Comparison of ENCODE assay signal across 1 cellular context in genomic region chr2:26785431-26786206, GRCh38.
A peak's percentile ranks its signal among the peaks of the same experiment; 100 is the strongest.
TF ChIP-seq lines count a peak whose summit lies in the region.

Gene CENPA (plus strand): TSS chr2:26786056. CDS start chr2:26786197, 141 bp downstream.

TF ChIP-seq in K562, 482 proteins besides CTCF, POLR2A, EP300 and RAD21 (continued from another document and continues in another):
- TF ChIP-seq PRDM10 (IDR thresholded peaks at IDR 0.05; ENCODE audit: partially characterized antibody) (peak; percentile 6), JUN (IDR thresholded peaks at IDR 0.05; ENCODE audit: borderline replicate concordance, low read depth, low read length) (0 out of 2 replicates have a peak, but pooled peaks have one; percentile 5), JUN (CRISPR knock-in tag; IDR thresholded peaks at IDR 0.05; ENCODE audit: borderline replicate concordance) (no peak), HBP1 (CRISPR knock-in tag; IDR thresholded peaks at IDR 0.05) (0 out of 2 replicates have a peak, but pooled peaks have one; percentile 22), NFXL1 (CRISPR knock-in tag; IDR thresholded peaks at IDR 0.05) (no peak), STAG1 (CRISPR knock-in tag; IDR thresholded peaks at IDR 0.05; ENCODE audit: borderline replicate concordance) (no peak), MBD2 (IDR thresholded peaks at IDR 0.05; ENCODE audit: borderline replicate concordance, low read depth) (peak; percentile 99), PTRF (tag; IDR thresholded peaks at IDR 0.05) (no peak), ATF3 (IDR thresholded peaks at IDR 0.05) (no peak), ATF3 (CRISPR knock-in tag; conservative IDR thresholded peaks at IDR 0.05) (0 out of 2 replicates have a peak, but pooled peaks have one; percentile 50), ZBTB12 (CRISPR knock-in tag; IDR thresholded peaks at IDR 0.05) (peak; percentile 34; the same call in 1 of the 2 replicates), ERF (CRISPR knock-in tag; IDR thresholded peaks at IDR 0.05) (0 out of 2 replicates have a peak, but pooled peaks have one; percentile 10), CBX1 (IDR thresholded peaks at IDR 0.05; ENCODE audit: low read depth) (peak; percentile 88; the same call in 1 of the 2 replicates), IRF2 (CRISPR knock-in tag; IDR thresholded peaks at IDR 0.05) (no peak), ZNF133 (CRISPR knock-in tag; IDR thresholded peaks at IDR 0.05) (no peak), ATF6 (CRISPR knock-in tag; IDR thresholded peaks at IDR 0.05) (peak; percentile 47; the same call in 1 of the 2 replicates), ATF2 (CRISPR knock-in tag; IDR thresholded peaks at IDR 0.05) (no peak), KAT7 (CRISPR knock-in tag; IDR thresholded peaks at IDR 0.05; ENCODE audit: borderline replicate concordance) (peak; percentile 85; the same call in 1 of the 2 replicates), RCOR1 (IDR thresholded peaks at IDR 0.05; ENCODE audit: borderline replicate concordance in 1 of 2, low read depth in 2 of 2, low read length in 2 of 2) (peak in 1 of 2 experiments; percentile 56; a peak in 1 of 4 replicates), ELF2 (CRISPR knock-in tag; IDR thresholded peaks at IDR 0.05) (no peak), XRCC5 (IDR thresholded peaks at IDR 0.05; ENCODE audit: low read depth, low read length) (0 out of 2 replicates have a peak, but pooled peaks have one; percentile 13), RBM25 (IDR thresholded peaks at IDR 0.05; ENCODE audit: low read depth, low read length, severe bottlenecking) (peak; percentile 98), ZNF224 (CRISPR knock-in tag; IDR thresholded peaks at IDR 0.05) (no peak), TARDBP (IDR thresholded peaks at IDR 0.05) (no peak), ZNF75A (CRISPR knock-in tag; IDR thresholded peaks at IDR 0.05) (no peak), NFATC3 (IDR thresholded peaks at IDR 0.05) (no peak)
- TF ChIP-seq, protein P1, sequence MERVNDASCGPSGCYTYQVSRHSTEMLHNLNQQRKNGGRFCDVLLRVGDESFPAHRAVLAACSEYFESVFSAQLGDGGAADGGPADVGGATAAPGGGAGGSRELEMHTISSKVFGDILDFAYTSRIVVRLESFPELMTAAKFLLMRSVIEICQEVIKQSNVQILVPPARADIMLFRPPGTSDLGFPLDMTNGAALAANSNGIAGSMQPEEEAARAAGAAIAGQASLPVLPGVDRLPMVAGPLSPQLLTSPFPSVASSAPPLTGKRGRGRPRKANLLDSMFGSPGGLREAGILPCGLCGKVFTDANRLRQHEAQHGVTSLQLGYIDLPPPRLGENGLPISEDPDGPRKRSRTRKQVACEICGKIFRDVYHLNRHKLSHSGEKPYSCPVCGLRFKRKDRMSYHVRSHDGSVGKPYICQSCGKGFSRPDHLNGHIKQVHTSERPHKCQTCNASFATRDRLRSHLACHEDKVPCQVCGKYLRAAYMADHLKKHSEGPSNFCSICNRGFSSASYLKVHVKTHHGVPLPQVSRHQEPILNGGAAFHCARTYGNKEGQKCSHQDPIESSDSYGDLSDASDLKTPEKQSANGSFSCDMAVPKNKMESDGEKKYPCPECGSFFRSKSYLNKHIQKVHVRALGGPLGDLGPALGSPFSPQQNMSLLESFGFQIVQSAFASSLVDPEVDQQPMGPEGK (CRISPR knock-in tag; IDR thresholded peaks at IDR 0.05; ENCODE audit: borderline replicate concordance), result no peak
- TF ChIP-seq, protein P2, sequence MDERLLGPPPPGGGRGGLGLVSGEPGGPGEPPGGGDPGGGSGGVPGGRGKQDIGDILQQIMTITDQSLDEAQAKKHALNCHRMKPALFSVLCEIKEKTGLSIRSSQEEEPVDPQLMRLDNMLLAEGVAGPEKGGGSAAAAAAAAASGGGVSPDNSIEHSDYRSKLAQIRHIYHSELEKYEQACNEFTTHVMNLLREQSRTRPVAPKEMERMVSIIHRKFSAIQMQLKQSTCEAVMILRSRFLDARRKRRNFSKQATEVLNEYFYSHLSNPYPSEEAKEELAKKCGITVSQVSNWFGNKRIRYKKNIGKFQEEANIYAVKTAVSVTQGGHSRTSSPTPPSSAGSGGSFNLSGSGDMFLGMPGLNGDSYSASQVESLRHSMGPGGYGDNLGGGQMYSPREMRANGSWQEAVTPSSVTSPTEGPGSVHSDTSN (CRISPR knock-in tag; IDR thresholded peaks at IDR 0.05; ENCODE audit: low read depth), result peak; percentile 98
- TF ChIP-seq, protein P2 (tag; conservative IDR thresholded peaks at IDR 0.05; ENCODE audit: low read depth), result peak; percentile 100
- TF ChIP-seq, protein P3, sequence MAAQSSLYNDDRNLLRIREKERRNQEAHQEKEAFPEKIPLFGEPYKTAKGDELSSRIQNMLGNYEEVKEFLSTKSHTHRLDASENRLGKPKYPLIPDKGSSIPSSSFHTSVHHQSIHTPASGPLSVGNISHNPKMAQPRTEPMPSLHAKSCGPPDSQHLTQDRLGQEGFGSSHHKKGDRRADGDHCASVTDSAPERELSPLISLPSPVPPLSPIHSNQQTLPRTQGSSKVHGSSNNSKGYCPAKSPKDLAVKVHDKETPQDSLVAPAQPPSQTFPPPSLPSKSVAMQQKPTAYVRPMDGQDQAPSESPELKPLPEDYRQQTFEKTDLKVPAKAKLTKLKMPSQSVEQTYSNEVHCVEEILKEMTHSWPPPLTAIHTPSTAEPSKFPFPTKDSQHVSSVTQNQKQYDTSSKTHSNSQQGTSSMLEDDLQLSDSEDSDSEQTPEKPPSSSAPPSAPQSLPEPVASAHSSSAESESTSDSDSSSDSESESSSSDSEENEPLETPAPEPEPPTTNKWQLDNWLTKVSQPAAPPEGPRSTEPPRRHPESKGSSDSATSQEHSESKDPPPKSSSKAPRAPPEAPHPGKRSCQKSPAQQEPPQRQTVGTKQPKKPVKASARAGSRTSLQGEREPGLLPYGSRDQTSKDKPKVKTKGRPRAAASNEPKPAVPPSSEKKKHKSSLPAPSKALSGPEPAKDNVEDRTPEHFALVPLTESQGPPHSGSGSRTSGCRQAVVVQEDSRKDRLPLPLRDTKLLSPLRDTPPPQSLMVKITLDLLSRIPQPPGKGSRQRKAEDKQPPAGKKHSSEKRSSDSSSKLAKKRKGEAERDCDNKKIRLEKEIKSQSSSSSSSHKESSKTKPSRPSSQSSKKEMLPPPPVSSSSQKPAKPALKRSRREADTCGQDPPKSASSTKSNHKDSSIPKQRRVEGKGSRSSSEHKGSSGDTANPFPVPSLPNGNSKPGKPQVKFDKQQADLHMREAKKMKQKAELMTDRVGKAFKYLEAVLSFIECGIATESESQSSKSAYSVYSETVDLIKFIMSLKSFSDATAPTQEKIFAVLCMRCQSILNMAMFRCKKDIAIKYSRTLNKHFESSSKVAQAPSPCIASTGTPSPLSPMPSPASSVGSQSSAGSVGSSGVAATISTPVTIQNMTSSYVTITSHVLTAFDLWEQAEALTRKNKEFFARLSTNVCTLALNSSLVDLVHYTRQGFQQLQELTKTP (IDR thresholded peaks at IDR 0.05; ENCODE audit: low read depth in 1 of 2, partially characterized antibody in 2 of 2), result peak in 1 of 2 experiments; percentile 53
- TF ChIP-seq, protein P4, sequence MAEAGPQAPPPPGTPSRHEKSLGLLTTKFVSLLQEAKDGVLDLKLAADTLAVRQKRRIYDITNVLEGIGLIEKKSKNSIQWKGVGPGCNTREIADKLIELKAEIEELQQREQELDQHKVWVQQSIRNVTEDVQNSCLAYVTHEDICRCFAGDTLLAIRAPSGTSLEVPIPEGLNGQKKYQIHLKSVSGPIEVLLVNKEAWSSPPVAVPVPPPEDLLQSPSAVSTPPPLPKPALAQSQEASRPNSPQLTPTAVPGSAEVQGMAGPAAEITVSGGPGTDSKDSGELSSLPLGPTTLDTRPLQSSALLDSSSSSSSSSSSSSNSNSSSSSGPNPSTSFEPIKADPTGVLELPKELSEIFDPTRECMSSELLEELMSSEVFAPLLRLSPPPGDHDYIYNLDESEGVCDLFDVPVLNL (CRISPR knock-in tag; IDR thresholded peaks at IDR 0.05; ENCODE audit: low read depth), result peak; percentile 96
- TF ChIP-seq, protein P5, sequence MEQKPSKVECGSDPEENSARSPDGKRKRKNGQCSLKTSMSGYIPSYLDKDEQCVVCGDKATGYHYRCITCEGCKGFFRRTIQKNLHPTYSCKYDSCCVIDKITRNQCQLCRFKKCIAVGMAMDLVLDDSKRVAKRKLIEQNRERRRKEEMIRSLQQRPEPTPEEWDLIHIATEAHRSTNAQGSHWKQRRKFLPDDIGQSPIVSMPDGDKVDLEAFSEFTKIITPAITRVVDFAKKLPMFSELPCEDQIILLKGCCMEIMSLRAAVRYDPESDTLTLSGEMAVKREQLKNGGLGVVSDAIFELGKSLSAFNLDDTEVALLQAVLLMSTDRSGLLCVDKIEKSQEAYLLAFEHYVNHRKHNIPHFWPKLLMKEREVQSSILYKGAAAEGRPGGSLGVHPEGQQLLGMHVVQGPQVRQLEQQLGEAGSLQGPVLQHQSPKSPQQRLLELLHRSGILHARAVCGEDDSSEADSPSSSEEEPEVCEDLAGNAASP (IDR thresholded peaks at IDR 0.05), result 0 out of 2 replicates have a peak, but pooled peaks have one; percentile 59
